Comparison of ENCODE assay signal across 9 cellular contexts in the genomic region with DNA sequence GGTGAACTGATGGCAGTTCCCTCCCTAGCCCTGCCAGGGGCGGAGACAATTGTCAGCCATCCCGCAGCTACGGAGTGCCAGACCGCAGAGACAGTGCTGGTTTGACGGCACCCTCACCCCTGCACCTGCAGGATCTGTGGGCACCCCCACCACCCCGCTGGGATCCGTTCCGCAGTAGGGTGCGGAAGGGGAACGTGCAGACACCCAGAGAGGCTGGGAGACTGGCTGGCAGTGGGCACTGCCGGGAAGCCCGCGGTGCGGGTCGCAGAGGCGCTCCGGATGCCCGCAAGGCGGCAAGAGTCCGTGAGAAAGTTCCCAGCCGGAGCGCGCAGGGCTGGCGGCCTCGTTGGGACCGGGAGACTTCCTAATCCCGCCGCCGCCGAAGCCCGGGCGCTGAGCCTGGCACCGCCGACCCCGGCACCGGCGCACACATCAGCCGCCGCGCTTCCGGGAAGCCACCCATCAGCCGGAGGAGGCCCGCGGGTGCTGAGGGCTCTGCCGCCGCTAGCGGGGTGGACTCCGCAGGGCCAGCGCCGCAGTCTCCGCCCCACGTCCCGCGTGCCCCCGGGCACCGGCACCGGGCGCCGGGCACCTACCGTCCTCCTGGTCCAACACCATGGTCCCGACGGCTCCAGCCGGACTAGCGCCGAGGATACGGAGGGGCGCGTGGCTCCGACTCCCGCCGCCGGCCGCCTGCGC. TPM values are rescaled to one million over a fixed set of nuclear protein-coding genes. Genes with fewer than 3 reads are reported as not detected.
DNase-seq lines count a peak whose midpoint lies in the region; ATAC-seq and FAIRE-seq lines count a peak whose summit lies in the region.
"Had no signal": no experiment of that assay in that cellular context is flagged by ENCODE, and none has a peak within 500 bp of the region (broad histone marks: within the 10 kb centered on the region; RNA-seq: fewer than 3 reads in every experiment).

No MANE protein-coding gene starts in this region.

- H3K27ac Mint-ChIP-seq in activated T-cell treated with anti-CD3 and anti-CD28 coated beads, Interleukin-2, amount 50 U/mL, for 24 hours: no peak overlapping the region

- DNase-seq in DMS153 (lab: John Stamatoyannopoulos, UW): peak; percentile 10
- DNase-seq in DMS153 treated with DMSO at 0.1 percent for 48 hours (lab: John Stamatoyannopoulos, UW; ENCODE audit: unreplicated experiment): no peak
- DNase-seq in activated T-cell treated with anti-CD3 and anti-CD28 coated beads, Interleukin-2, amount 50 U/mL, for 24 hours: peak; percentile 49
- DNase-seq in small intestine: no peak

- ATAC-seq in GM21381 (IDR thresholded peaks at IDR 0.05; ENCODE audit: unreplicated experiment): no peak
- no peak for ATAC-seq in HG03457 (IDR thresholded peaks at IDR 0.05; ENCODE audit: unreplicated experiment)
- no peak for ATAC-seq in GM21619 (IDR thresholded peaks at IDR 0.05; ENCODE audit: unreplicated experiment)

- FAIRE-seq in small intestine (lab: Jason Lieb, UNC): no peak
- FAIRE-seq: A204.1 had no signal

- no peaks in the 10 kb centered on the region for H3K36me3 ChIP-seq in small intestine (ENCODE audit: control insufficient read depth in 2 of 2, insufficient read depth in 2 of 2, low read length in 2 of 2)

- peaks cover 83% of the 10 kb centered on the region for H3K27me3 Mint-ChIP-seq in activated T-cell treated with anti-CD3 and anti-CD28 coated beads, Interleukin-2, amount 50 U/mL, for 24 hours

- H3K4me1 Mint-ChIP-seq in activated T-cell treated with anti-CD3 and anti-CD28 coated beads, Interleukin-2, amount 50 U/mL, for 24 hours (ENCODE audit: low read depth): peaks cover 11% of the 10 kb centered on the region

- H3K4me1 ChIP-seq in small intestine (ENCODE audit: control insufficient read depth in 2 of 2, insufficient read depth in 1 of 2, low read depth in 1 of 2, low read length in 1 of 2): no peaks in the 10 kb centered on the region

- no peaks in the 10 kb centered on the region for H3K9me3 Mint-ChIP-seq in activated T-cell treated with anti-CD3 and anti-CD28 coated beads, Interleukin-2, amount 50 U/mL, for 24 hours

- no peak overlapping the region for H3K27ac ChIP-seq in small intestine (ENCODE audit: low read depth in 1 of 2, low read length in 1 of 2)

- H3K36me3 Mint-ChIP-seq in activated T-cell treated with anti-CD3 and anti-CD28 coated beads, Interleukin-2, amount 50 U/mL, for 24 hours (ENCODE audit: low read depth): no peaks in the 10 kb centered on the region

- H3K27me3 ChIP-seq in small intestine (ENCODE audit: control insufficient read depth in 2 of 2, insufficient read depth in 2 of 2, low read length in 2 of 2): peaks cover 16 to 28% of the 10 kb centered on the region in 2 donors

- no peaks in the 10 kb centered on the region for H3K9me3 ChIP-seq in small intestine (ENCODE audit: control insufficient read depth, low read depth)

- 2 to 3% (median 2%) methylated on average over 30 to 74 of the region's 74 CpGs for WGBS in small intestine, 3 donors

- H3K4me3 ChIP-seq in iPS-11a (ENCODE audit: low read depth, low read length) (peak overlapping the region; percentile 30), small intestine (ENCODE audit: low read depth in 1 of 2, low read length in 2 of 2) (peak overlapping the region; percentile 2 to 34)

- peak overlapping the region; percentile 42 for H3K4me3 Mint-ChIP-seq in activated T-cell treated with anti-CD3 and anti-CD28 coated beads, Interleukin-2, amount 50 U/mL, for 24 hours

RNA-seq across cellular contexts. Expression of a gene that starts 4.3 kb away (rescaled TPM):
- polyA plus RNA-seq in small intestine: not detected

Comparison
In these comparisons a context has a peak if more than half of its experiments do, and no peak if none do; other contexts are left out.
1. DNase-seq: peak in DMS153 (single experiment) and activated T-cell treated with anti-CD3 and anti-CD28 coated beads, Interleukin-2, amount 50 U/mL, for 24 hours (single experiment); none in DMS153 treated with DMSO at 0.1 percent for 48 hours (single experiment) and small intestine (single experiment).